In the genomic region with DNA sequence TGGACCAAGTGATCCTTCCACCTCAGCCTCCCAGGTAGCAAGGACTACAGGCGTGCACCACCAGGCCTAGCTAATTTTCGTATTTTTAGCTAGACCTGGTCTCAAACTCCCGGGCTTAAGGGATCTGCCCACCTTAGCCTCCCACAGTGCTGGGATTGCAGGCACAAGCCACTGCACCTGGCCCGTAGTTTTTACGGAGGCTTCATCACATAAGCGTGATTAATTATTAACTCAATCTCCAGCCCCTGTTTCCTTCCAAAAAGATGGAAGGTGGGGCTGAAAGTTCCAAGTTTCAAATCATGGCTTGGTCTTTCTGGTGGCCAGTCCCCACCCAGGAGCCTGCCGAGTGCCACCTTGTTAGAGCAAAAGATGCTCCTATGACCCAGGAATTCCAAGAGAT, we compare ENCODE assay signal across 3 cellular contexts.
TF ChIP-seq lines count a peak whose summit lies in the region.

No MANE protein-coding gene starts in this region.

TF ChIP-seq in HepG2, 621 proteins besides CTCF, POLR2A, EP300 and RAD21:
- TF ChIP-seq, protein P1, sequence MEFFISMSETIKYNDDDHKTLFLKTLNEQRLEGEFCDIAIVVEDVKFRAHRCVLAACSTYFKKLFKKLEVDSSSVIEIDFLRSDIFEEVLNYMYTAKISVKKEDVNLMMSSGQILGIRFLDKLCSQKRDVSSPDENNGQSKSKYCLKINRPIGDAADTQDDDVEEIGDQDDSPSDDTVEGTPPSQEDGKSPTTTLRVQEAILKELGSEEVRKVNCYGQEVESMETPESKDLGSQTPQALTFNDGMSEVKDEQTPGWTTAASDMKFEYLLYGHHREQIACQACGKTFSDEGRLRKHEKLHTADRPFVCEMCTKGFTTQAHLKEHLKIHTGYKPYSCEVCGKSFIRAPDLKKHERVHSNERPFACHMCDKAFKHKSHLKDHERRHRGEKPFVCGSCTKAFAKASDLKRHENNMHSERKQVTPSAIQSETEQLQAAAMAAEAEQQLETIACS (CRISPR knock-in tag; IDR thresholded peaks at IDR 0.05), result no peak
- TF ChIP-seq, protein P2, sequence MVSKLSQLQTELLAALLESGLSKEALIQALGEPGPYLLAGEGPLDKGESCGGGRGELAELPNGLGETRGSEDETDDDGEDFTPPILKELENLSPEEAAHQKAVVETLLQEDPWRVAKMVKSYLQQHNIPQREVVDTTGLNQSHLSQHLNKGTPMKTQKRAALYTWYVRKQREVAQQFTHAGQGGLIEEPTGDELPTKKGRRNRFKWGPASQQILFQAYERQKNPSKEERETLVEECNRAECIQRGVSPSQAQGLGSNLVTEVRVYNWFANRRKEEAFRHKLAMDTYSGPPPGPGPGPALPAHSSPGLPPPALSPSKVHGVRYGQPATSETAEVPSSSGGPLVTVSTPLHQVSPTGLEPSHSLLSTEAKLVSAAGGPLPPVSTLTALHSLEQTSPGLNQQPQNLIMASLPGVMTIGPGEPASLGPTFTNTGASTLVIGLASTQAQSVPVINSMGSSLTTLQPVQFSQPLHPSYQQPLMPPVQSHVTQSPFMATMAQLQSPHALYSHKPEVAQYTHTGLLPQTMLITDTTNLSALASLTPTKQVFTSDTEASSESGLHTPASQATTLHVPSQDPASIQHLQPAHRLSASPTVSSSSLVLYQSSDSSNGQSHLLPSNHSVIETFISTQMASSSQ (IDR thresholded peaks at IDR 0.05; ENCODE audit: low read depth), result peak; percentile 60
- TF ChIP-seq, protein P2 (CRISPR knock-in tag; IDR thresholded peaks at IDR 0.05; ENCODE audit: borderline replicate concordance), result peak; percentile 63; the same call in 1 of the 2 replicates
- no peak for TF ChIP-seq ATF4 (CRISPR knock-in tag; IDR thresholded peaks at IDR 0.05)
- no peak for TF ChIP-seq SUZ12 (IDR thresholded peaks at IDR 0.05; ENCODE audit: low read depth, low read length)
- TF ChIP-seq KLF12 (CRISPR knock-in tag; IDR thresholded peaks at IDR 0.05; ENCODE audit: borderline replicate concordance), result no peak
- TF ChIP-seq ZNF720 (CRISPR knock-in tag; IDR thresholded peaks at IDR 0.05), result no peak

TF ChIP-seq in GM23338, 12 proteins besides CTCF, POLR2A, EP300 and RAD21 (continues in another document):
- TF ChIP-seq CREB1 (CRISPR knock-in tag; IDR thresholded peaks at IDR 0.05; ENCODE audit: low read depth), result no peak
- no peak for TF ChIP-seq EZH2 (IDR thresholded peaks at IDR 0.05; ENCODE audit: low read depth, unreplicated experiment)
- no peak for TF ChIP-seq STAT1 (IDR thresholded peaks at IDR 0.05; ENCODE audit: unreplicated experiment)
- TF ChIP-seq ETS1 (IDR thresholded peaks at IDR 0.05), result no peak
- TF ChIP-seq EZH2phosphoT487 (IDR thresholded peaks at IDR 0.05; ENCODE audit: unreplicated experiment), result no peak
- no peak for TF ChIP-seq ZNF114 (CRISPR knock-in tag; IDR thresholded peaks at IDR 0.05)
- no peak for TF ChIP-seq NANOG (IDR thresholded peaks at IDR 0.05; ENCODE audit: borderline replicate concordance)
- no peak for TF ChIP-seq ZNF331 (CRISPR knock-in tag; IDR thresholded peaks at IDR 0.05; ENCODE audit: low read depth)
- no peak for TF ChIP-seq POLR2AphosphoS5 (IDR thresholded peaks at IDR 0.05; ENCODE audit: low read depth)
- no peak for TF ChIP-seq JUNB (IDR thresholded peaks at IDR 0.05; ENCODE audit: unreplicated experiment)
- TF ChIP-seq, protein P3, sequence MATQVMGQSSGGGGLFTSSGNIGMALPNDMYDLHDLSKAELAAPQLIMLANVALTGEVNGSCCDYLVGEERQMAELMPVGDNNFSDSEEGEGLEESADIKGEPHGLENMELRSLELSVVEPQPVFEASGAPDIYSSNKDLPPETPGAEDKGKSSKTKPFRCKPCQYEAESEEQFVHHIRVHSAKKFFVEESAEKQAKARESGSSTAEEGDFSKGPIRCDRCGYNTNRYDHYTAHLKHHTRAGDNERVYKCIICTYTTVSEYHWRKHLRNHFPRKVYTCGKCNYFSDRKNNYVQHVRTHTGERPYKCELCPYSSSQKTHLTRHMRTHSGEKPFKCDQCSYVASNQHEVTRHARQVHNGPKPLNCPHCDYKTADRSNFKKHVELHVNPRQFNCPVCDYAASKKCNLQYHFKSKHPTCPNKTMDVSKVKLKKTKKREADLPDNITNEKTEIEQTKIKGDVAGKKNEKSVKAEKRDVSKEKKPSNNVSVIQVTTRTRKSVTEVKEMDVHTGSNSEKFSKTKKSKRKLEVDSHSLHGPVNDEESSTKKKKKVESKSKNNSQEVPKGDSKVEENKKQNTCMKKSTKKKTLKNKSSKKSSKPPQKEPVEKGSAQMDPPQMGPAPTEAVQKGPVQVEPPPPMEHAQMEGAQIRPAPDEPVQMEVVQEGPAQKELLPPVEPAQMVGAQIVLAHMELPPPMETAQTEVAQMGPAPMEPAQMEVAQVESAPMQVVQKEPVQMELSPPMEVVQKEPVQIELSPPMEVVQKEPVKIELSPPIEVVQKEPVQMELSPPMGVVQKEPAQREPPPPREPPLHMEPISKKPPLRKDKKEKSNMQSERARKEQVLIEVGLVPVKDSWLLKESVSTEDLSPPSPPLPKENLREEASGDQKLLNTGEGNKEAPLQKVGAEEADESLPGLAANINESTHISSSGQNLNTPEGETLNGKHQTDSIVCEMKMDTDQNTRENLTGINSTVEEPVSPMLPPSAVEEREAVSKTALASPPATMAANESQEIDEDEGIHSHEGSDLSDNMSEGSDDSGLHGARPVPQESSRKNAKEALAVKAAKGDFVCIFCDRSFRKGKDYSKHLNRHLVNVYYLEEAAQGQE (IDR thresholded peaks at IDR 0.05; ENCODE audit: unreplicated experiment), result no peak

TF ChIP-seq in endothelial cell of umbilical vein, 7 proteins besides CTCF, POLR2A, EP300 and RAD21:
- TF ChIP-seq MYC (IDR thresholded peaks at IDR 0.05; ENCODE audit: low read depth, low read length), result no peak
